In the genomic region with DNA sequence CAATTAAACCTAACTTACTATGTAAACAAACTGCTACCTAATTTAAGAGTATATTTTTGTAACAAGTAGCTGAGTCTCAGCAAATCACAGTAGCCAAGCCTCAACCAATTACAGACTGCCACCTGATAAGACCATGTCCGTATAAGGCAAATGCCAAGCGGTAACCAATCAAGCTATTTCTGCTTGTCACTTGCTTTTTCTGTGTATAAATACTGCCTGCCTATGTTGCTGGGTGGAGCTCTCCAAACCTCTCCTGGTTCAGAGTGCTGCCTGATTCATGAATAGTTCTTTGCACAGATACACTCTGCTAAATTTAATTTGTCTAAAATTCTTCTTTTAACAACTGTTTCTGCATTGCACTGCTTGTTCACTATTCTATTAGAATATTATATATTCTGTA, we compare ENCODE assay signal across 2 cellular contexts.
TF ChIP-seq lines count a peak whose summit lies in the region.

No MANE protein-coding gene starts in this region.

TF ChIP-seq in K562, 482 proteins besides CTCF, POLR2A, EP300 and RAD21:
- peak; percentile 18 for TF ChIP-seq RBM25 (IDR thresholded peaks at IDR 0.05; ENCODE audit: low read depth, low read length, severe bottlenecking)
- TF ChIP-seq NR2C1 (IDR thresholded peaks at IDR 0.05) = no peak
- TF ChIP-seq NR2C1 (tag; IDR thresholded peaks at IDR 0.05) = no peak
- no peak for TF ChIP-seq TAL1 (IDR thresholded peaks at IDR 0.05)
- TF ChIP-seq, protein P1, sequence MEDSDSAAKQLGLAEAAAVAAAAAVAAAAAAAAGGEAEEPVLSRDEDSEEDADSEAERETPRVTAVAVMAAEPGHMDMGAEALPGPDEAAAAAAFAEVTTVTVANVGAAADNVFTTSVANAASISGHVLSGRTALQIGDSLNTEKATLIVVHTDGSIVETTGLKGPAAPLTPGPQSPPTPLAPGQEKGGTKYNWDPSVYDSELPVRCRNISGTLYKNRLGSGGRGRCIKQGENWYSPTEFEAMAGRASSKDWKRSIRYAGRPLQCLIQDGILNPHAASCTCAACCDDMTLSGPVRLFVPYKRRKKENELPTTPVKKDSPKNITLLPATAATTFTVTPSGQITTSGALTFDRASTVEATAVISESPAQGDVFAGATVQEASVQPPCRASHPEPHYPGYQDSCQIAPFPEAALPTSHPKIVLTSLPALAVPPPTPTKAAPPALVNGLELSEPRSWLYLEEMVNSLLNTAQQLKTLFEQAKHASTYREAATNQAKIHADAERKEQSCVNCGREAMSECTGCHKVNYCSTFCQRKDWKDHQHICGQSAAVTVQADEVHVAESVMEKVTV (CRISPR knock-in tag; IDR thresholded peaks at IDR 0.05) = no peak
- TF ChIP-seq NFIC (IDR thresholded peaks at IDR 0.05) = no peak
- no peak for TF ChIP-seq SREBF1 (IDR thresholded peaks at IDR 0.05; ENCODE audit: borderline replicate concordance, low read depth, low read length)
- no peak for TF ChIP-seq NR2F6 (CRISPR knock-in tag; IDR thresholded peaks at IDR 0.05)
- no peak for TF ChIP-seq RBM34 (IDR thresholded peaks at IDR 0.05; ENCODE audit: borderline replicate concordance, insufficient read depth, low read length)
- TF ChIP-seq ZNF76 (CRISPR knock-in tag; IDR thresholded peaks at IDR 0.05; ENCODE audit: borderline replicate concordance) = no peak
- no peak for TF ChIP-seq SIN3B (IDR thresholded peaks at IDR 0.05; ENCODE audit: low read depth)
- TF ChIP-seq SRF (CRISPR knock-in tag; IDR thresholded peaks at IDR 0.05) = peak; percentile 73 to 97; a peak in 3 of 4 replicates
- no peak for TF ChIP-seq GATAD2B (IDR thresholded peaks at IDR 0.05; ENCODE audit: borderline replicate concordance)
- no peak for TF ChIP-seq SMC3 (conservative IDR thresholded peaks at IDR 0.05; ENCODE audit: insufficient read depth, low read depth, low read length)
- TF ChIP-seq ZNF316 (IDR thresholded peaks at IDR 0.05) = no peak
- TF ChIP-seq CHD2 (IDR thresholded peaks at IDR 0.05; ENCODE audit: low read depth, low read length) = no peak
- TF ChIP-seq CC2D1A (IDR thresholded peaks at IDR 0.05) = no peak
TF ChIP-seq in K562: peak in this region for 2.

TF ChIP-seq in SK-N-SH treated with all-trans-retinoic acid at 6 μM for 48 hours, 23 proteins besides CTCF, POLR2A, EP300 and RAD21:
- TF ChIP-seq ZNF8 (CRISPR knock-in tag; IDR thresholded peaks at IDR 0.05) (no peak), OSR1 (CRISPR knock-in tag; IDR thresholded peaks at IDR 0.05) (no peak), TOX (CRISPR knock-in tag; IDR thresholded peaks at IDR 0.05; ENCODE audit: borderline replicate concordance) (no peak), GLIS3 (CRISPR knock-in tag; IDR thresholded peaks at IDR 0.05) (no peak), ZNF70 (CRISPR knock-in tag; IDR thresholded peaks at IDR 0.05) (no peak), ESRRG (CRISPR knock-in tag; IDR thresholded peaks at IDR 0.05) (no peak), ZFP3 (CRISPR knock-in tag; IDR thresholded peaks at IDR 0.05) (no peak)
